In the genomic region with DNA sequence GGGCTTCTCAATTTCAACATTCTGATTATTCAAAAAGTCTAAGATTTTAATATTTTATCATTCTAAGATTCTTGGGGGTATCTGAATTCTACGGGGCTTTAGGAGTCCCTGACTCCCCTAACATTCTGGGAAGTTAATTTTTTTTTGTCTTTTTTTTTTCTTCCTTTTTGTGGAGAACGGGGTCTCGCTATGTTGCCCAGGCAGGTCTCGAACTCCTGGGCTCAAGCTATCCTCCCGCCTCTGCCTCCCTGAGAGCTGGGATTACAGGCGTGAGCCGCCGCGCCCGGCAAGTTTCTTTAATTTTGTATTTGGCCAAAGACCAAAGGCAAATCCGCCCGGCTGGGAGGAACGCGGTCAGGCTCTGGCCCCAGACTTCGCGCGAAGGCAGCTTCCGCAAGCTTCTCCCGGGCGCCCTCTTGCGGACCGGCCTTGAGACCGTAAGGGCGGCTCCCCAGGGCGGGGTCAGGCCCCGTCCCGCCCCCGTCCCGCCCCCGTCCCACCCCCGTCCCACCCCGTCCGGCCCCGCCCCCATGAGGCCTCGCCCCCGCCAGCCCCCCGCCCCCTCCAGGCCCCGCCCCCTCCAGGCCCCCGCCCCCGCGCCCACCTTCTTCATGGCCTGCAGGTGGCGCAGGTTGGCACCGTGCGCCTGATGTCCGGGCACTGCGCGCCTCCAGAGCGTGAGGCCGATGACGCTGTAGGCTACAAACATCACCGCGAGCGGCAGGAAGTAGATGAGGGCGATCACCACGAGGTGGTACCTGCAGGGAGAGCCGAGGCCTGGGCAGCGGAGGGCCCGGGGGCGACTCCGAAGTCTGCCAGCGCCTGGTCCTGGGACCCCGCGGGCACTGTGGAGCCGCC, we compare ENCODE assay signal across 8 cellular contexts. TPM values are rescaled to one million over a fixed set of nuclear protein-coding genes. Genes with fewer than 3 reads are reported as not detected.
DNase-seq lines count a peak whose midpoint lies in the region; ATAC-seq, FAIRE-seq and TF ChIP-seq lines count a peak whose summit lies in the region.

No MANE protein-coding gene starts in this region.

- no TSS peak for BruUV-seq in endothelial cell of umbilical vein (replicated peaks; lab: Mats Ljungman, UMichigan)

- H3K4me3 ChIP-seq in HUES48 (ENCODE audit: low read depth, low read length) (peak overlapping the region; percentile 20; the same call in 1 of the 2 replicates), endothelial cell of umbilical vein (replicated peaks in 1 of 3; ENCODE audit: insufficient read depth in 1 of 3, low read depth in 1 of 3, low read length in 3 of 3) (peak overlapping the region in 2 of 3 experiments; percentile 23 to 26), mucosa of rectum (ENCODE audit: low read length in 2 of 2) (peak overlapping the region; percentile 35 to 56)

- peak overlapping the region; percentile 63 for H3K4me2 ChIP-seq in endothelial cell of umbilical vein (ENCODE audit: insufficient read depth, low read length)

- H3K9me1 ChIP-seq in endothelial cell of umbilical vein (replicated peaks; ENCODE audit: control insufficient read depth, extremely low read depth, insufficient read depth, low read length): no peaks in the 10 kb centered on the region

- DNase-seq in DMS114 treated with DMSO at 0.1 percent for 48 hours (lab: John Stamatoyannopoulos, UW; ENCODE audit: unreplicated experiment): peak; percentile 74
- peak; percentile 82 for DNase-seq in NOMO-1 treated with dmso at 0.1 percent for 144 hours (lab: John Stamatoyannopoulos, UW; ENCODE audit: unreplicated experiment)
- DNase-seq in activated CD8-positive, alpha-beta memory T cell treated with anti-CD3 and anti-CD28 coated beads, Interleukin-2, amount 50 U/mL, for 4 hours: peak; percentile 88
- peak; percentile 80 for DNase-seq in endothelial cell of umbilical vein (ENCODE audit: low read depth, low spot score)
- peak; percentile 78 for DNase-seq in stimulated activated CD8-positive, alpha-beta memory T cell treated with anti-CD3 and anti-CD28 coated beads, Interleukin-4, amount 100 ng/mL, for 24 hours (ENCODE audit: low read depth)

- no peaks in the 10 kb centered on the region for H3K79me2 ChIP-seq in endothelial cell of umbilical vein (ENCODE audit: control insufficient read depth, insufficient read depth, low read length)

- POLR2A ChIA-PET in endothelial cell of umbilical vein (lab: Charles Lee): interaction anchor here (0.8 kb wide), 1 partner anchor 284 kb away, joined by 3 read pairs; no protein-coding TSS in a partner anchor

- peak; percentile 17 for TF ChIP-seq POLR2A in endothelial cell of umbilical vein (IDR thresholded peaks at IDR 0.05; ENCODE audit: low read depth, low read length)

- H2AFZ ChIP-seq in endothelial cell of umbilical vein (ENCODE audit: low read depth, low read length): peak overlapping the region; percentile 51

- CTCF ChIA-PET in endothelial cell of umbilical vein (lab: Charles Lee): interaction anchor here (0.6 to 3.6 kb wide), 40 partner anchors 9 to 550 kb away, joined by 3 to 86 read pairs (median 6); a partner anchor contains a TSS

- H3K27ac ChIP-seq in HUES48 (ENCODE audit: low read depth, low read length) (no peak overlapping the region), endothelial cell of umbilical vein (ENCODE audit: insufficient read depth, low read depth, low read length) (peak overlapping the region; percentile 20), mucosa of rectum (ENCODE audit: low read depth in 2 of 2, low read length in 2 of 2) (peak overlapping the region; percentile 81 to 87)

- intact Hi-C loops in endothelial cell of umbilical vein (cut with micrococcal nuclease): loop anchor here (1.0 kb wide), 3 partner anchors 99 to 231 kb away; no protein-coding TSS in a partner anchor

- ATAC-seq in GM21423 (IDR thresholded peaks at IDR 0.05; ENCODE audit: unreplicated experiment): peak; percentile 83

- FAIRE-seq in endothelial cell of umbilical vein (lab: Jason Lieb, UNC): peak; percentile 90

- dilution Hi-C loops in endothelial cell of umbilical vein (cut with MboI; ENCODE audit: extremely low pct_ligation_motif_present, low sequenced_read_pairs): no loop called here

- peak; percentile 31 to 76 for TF ChIP-seq CTCF in endothelial cell of umbilical vein (IDR thresholded peaks at IDR 0.05; ENCODE audit: extremely low read depth in 1 of 2, insufficient read depth in 1 of 2, low read depth in 1 of 2, low read length in 2 of 2)

- H3K36me3 ChIP-seq in HUES48 (ENCODE audit: control insufficient read depth, insufficient read depth, low read length): 0 out of 2 replicates have a peak, but pooled peaks cover 4% of the 10 kb centered on the region
- H3K36me3 ChIP-seq in endothelial cell of umbilical vein (ENCODE audit: control insufficient read depth in 2 of 2, extremely low read depth in 1 of 2, insufficient read depth in 2 of 2, low read length in 2 of 2): no peaks in the 10 kb centered on the region
- H3K36me3 ChIP-seq in mucosa of rectum (ENCODE audit: control insufficient read depth in 2 of 2, insufficient read depth in 2 of 2, low read length in 2 of 2): no peaks in the 10 kb centered on the region

- peaks cover 3% of the 10 kb centered on the region; the same call in 1 of the 2 replicates for H3K4me1 ChIP-seq in HUES48 (ENCODE audit: control insufficient read depth, insufficient read depth, low read length)
- H3K4me1 ChIP-seq in endothelial cell of umbilical vein (ENCODE audit: control insufficient read depth, extremely low read depth, insufficient read depth, low read length): peaks cover 17% of the 10 kb centered on the region
- peaks cover 7 to 9% of the 10 kb centered on the region in 2 donors for H3K4me1 ChIP-seq in mucosa of rectum (ENCODE audit: control insufficient read depth in 2 of 2, insufficient read depth in 2 of 2, low read length in 2 of 2)

- H3K9ac ChIP-seq in HUES48 (ENCODE audit: low read depth, low read length) (peak overlapping the region; percentile 47; the same call in 1 of the 2 replicates), endothelial cell of umbilical vein (replicated peaks; ENCODE audit: extremely low read depth, insufficient read depth, low read length) (peak overlapping the region; percentile 57), mucosa of rectum (ENCODE audit: low read depth in 1 of 2, low read length in 2 of 2) (peak overlapping the region; percentile 56 to 63)

- no peaks in the 10 kb centered on the region for H3K27me3 ChIP-seq in HUES48 (ENCODE audit: control insufficient read depth, insufficient read depth, low read length)
- H3K27me3 ChIP-seq in endothelial cell of umbilical vein (ENCODE audit: control insufficient read depth in 2 of 2, insufficient read depth in 2 of 2, low read length in 2 of 2): no peaks in the 10 kb centered on the region
- no peaks in the 10 kb centered on the region for H3K27me3 ChIP-seq in mucosa of rectum (ENCODE audit: control insufficient read depth in 2 of 2, insufficient read depth in 2 of 2, low read length in 2 of 2)

- H4K20me1 ChIP-seq in endothelial cell of umbilical vein (replicated peaks; ENCODE audit: control insufficient read depth, extremely low read depth, insufficient read depth, low read length): no peaks in the 10 kb centered on the region

- H3K9me3 ChIP-seq in HUES48 (ENCODE audit: control insufficient read depth, insufficient read depth, low read length) (no peaks in the 10 kb centered on the region), endothelial cell of umbilical vein (replicated peaks; ENCODE audit: control insufficient read depth, insufficient read depth, low read length) (no peaks in the 10 kb centered on the region), mucosa of rectum (ENCODE audit: control insufficient read depth in 2 of 2, low read length in 2 of 2) (no peaks in the 10 kb centered on the region)

TF ChIP-seq in endothelial cell of umbilical vein, 7 proteins besides CTCF, POLR2A, EP300 and RAD21:
- TF ChIP-seq MYC (IDR thresholded peaks at IDR 0.05; ENCODE audit: low read depth, low read length) (peak; percentile 8), JUN (IDR thresholded peaks at IDR 0.05; ENCODE audit: borderline replicate concordance, insufficient read depth, insufficient read length, low read depth) (no peak), POLR2AphosphoS5 (IDR thresholded peaks at IDR 0.05; ENCODE audit: insufficient read depth, low read depth, low read length) (peak; percentile 64)
- TF ChIP-seq, protein P1, sequence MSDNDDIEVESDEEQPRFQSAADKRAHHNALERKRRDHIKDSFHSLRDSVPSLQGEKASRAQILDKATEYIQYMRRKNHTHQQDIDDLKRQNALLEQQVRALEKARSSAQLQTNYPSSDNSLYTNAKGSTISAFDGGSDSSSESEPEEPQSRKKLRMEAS (IDR thresholded peaks at IDR 0.05; ENCODE audit: insufficient read depth, insufficient read length): peak; percentile 60

RNA-seq across cellular contexts. Expression of a gene that starts 8.2 kb away (rescaled TPM):
- total RNA-seq in endothelial cell of umbilical vein: not detected in 2 replicates
- 0.19 and 0.22 TPM in 2 replicates for polyA plus RNA-seq in endothelial cell of umbilical vein
- 0.14 and 0.20 TPM in 2 replicates for polyA plus RNA-seq in endothelial cell of umbilical vein (2011; cell fraction: cytosol; rRNA removed)
- polyA plus RNA-seq in endothelial cell of umbilical vein (2011; cell fraction: nucleus; rRNA removed): 0.11 TPM in 1 of 2 replicates, not detected in the other
- 0.11 and 0.24 TPM in 2 replicates for polyA plus RNA-seq in endothelial cell of umbilical vein (2012)
- 0.21 TPM in 1 of 2 replicates, not detected in the other for polyA minus RNA-seq in endothelial cell of umbilical vein
- polyA minus RNA-seq in endothelial cell of umbilical vein (2011; cell fraction: cytosol; rRNA and poly(A)+ RNA removed): not detected
- not detected in 2 replicates for polyA minus RNA-seq in endothelial cell of umbilical vein (2011; cell fraction: nucleus; rRNA and poly(A)+ RNA removed)

RNA-seq across cellular contexts. Expression of a gene that starts 42.7 kb away (rescaled TPM):
- 78.4 and 100 TPM in 2 replicates for total RNA-seq in endothelial cell of umbilical vein
- polyA plus RNA-seq in endothelial cell of umbilical vein: 166 and 189 TPM in 2 replicates
- 105 and 118 TPM in 2 replicates for polyA plus RNA-seq in endothelial cell of umbilical vein (2011; cell fraction: cytosol; rRNA removed)
- 69.7 and 75.3 TPM in 2 replicates for polyA plus RNA-seq in endothelial cell of umbilical vein (2011; cell fraction: nucleus; rRNA removed)
- 50.5 and 94.9 TPM in 2 replicates for polyA plus RNA-seq in endothelial cell of umbilical vein (2012)
- 120 and 174 TPM in 2 replicates for polyA minus RNA-seq in endothelial cell of umbilical vein
- polyA minus RNA-seq in endothelial cell of umbilical vein (2011; cell fraction: cytosol; rRNA and poly(A)+ RNA removed): 10.7 TPM
- polyA minus RNA-seq in endothelial cell of umbilical vein (2011; cell fraction: nucleus; rRNA and poly(A)+ RNA removed): 50.8 and 57.3 TPM in 2 replicates
